15 cellular contexts compared by ENCODE assay signal in genomic region chr5:159782197-159782994, GRCh38.
DNase-seq lines count a peak whose midpoint lies in the region; ATAC-seq and TF ChIP-seq lines count a peak whose summit lies in the region.
"Had no signal": no experiment of that assay in that cellular context is flagged by ENCODE, and none has a peak within 500 bp of the region (broad histone marks: within the 10 kb centered on the region; RNA-seq: fewer than 3 reads in every experiment).

No MANE protein-coding gene starts in this region.

- no peaks in the 10 kb centered on the region for H4K20me1 ChIP-seq in neural progenitor cell (ENCODE audit: low read depth)

- H2AFZ ChIP-seq in neural progenitor cell (replicated peaks), result no peak overlapping the region
- H2AFZ ChIP-seq: hepatocyte had no signal

- H3K27ac ChIP-seq in thoracic aorta, result peak overlapping the region; percentile 84 to 92
- no peak overlapping the region for H3K27ac ChIP-seq in neural progenitor cell
- H3K27ac ChIP-seq: hepatocyte, sigmoid colon had no signal

- no peak overlapping the region for H3K9ac ChIP-seq in neural progenitor cell

- H3K27me3 Mint-ChIP-seq in activated naive CD8-positive, alpha-beta T cell, result peaks cover 4% of the 10 kb centered on the region
- no peaks in the 10 kb centered on the region for H3K27me3 Mint-ChIP-seq in neural progenitor cell (ENCODE audit: insufficient read depth, low read depth)

- H3K27me3 ChIP-seq in thoracic aorta (replicated peaks; ENCODE audit: insufficient read depth) (no peaks in the 10 kb centered on the region), neural progenitor cell (no peaks in the 10 kb centered on the region)
- H3K27me3 ChIP-seq: sigmoid colon had no signal

- no peaks in the 10 kb centered on the region for H3K36me3 Mint-ChIP-seq in activated naive CD8-positive, alpha-beta T cell
- H3K36me3 Mint-ChIP-seq in neural progenitor cell, result no peaks in the 10 kb centered on the region

- H3K4me1 Mint-ChIP-seq in activated naive CD8-positive, alpha-beta T cell (ENCODE audit: low read depth), result peaks cover 28% of the 10 kb centered on the region
- peaks cover 18% of the 10 kb centered on the region for H3K4me1 Mint-ChIP-seq in neural progenitor cell
- H3K4me1 Mint-ChIP-seq: neural crest cell had no signal

- no peak overlapping the region for H3K4me2 ChIP-seq in neural progenitor cell
- H3K4me2 ChIP-seq: hepatocyte had no signal

- H3K79me2 ChIP-seq in neural progenitor cell (ENCODE audit: low read depth), result no peaks in the 10 kb centered on the region
- H3K79me2 ChIP-seq: hepatocyte had no signal

- H3K36me3 ChIP-seq in thoracic aorta, result no peaks in the 10 kb centered on the region
- no peaks in the 10 kb centered on the region for H3K36me3 ChIP-seq in neural progenitor cell
- H3K36me3 ChIP-seq: MG63, sigmoid colon had no signal

- H3K9me3 ChIP-seq in thoracic aorta (no peaks in the 10 kb centered on the region), neural progenitor cell (ENCODE audit: low read depth) (no peaks in the 10 kb centered on the region)
- H3K9me3 ChIP-seq: MG63, sigmoid colon had no signal

- H3K27ac Mint-ChIP-seq in activated naive CD8-positive, alpha-beta T cell, result peak overlapping the region; percentile 12
- no peak overlapping the region for H3K27ac Mint-ChIP-seq in neural progenitor cell
- H3K27ac Mint-ChIP-seq: dendritic cell treated with granulocyte-macrophage colony-stimulating factor and Interleukin-4, amounts not matched to agents 40 ng/mL and 50 ng/mL, for 4 days had no signal

- H3F3A ChIP-seq in neural progenitor cell (ENCODE audit: low read depth), result no peaks in the 10 kb centered on the region

- no peak for TF ChIP-seq CTCF in thoracic aorta (IDR thresholded peaks at IDR 0.05)
- TF ChIP-seq CTCF in neural progenitor cell (IDR thresholded peaks at IDR 0.05), result no peak

- H3K9me3 Mint-ChIP-seq in activated naive CD8-positive, alpha-beta T cell (ENCODE audit: low read depth), result no peaks in the 10 kb centered on the region
- H3K9me3 Mint-ChIP-seq in neural progenitor cell, result peaks cover 5% of the 10 kb centered on the region
- H3K9me3 Mint-ChIP-seq: neural crest cell had no signal

- H3K4me3 ChIP-seq in thoracic aorta (no peak overlapping the region), neural progenitor cell (no peak overlapping the region)
- H3K4me3 ChIP-seq: hepatocyte, MG63, sigmoid colon had no signal

- ATAC-seq in HG02571 (IDR thresholded peaks at IDR 0.05; ENCODE audit: unreplicated experiment) (peak; percentile 72), thoracic aorta (ENCODE audit: insufficient number of reproducible peaks, low FRiP score, low read depth) (no peak)

- H3K4me1 ChIP-seq in thoracic aorta (ENCODE audit: control insufficient read depth in 1 of 2, low read depth in 2 of 2) (peaks cover 35 to 96% of the 10 kb centered on the region in 2 donors), neural progenitor cell (no peaks in the 10 kb centered on the region)
- H3K4me1 ChIP-seq: sigmoid colon had no signal

- peak; percentile 37 for DNase-seq in activated CD4-positive, alpha-beta T cell treated with anti-CD3 and anti-CD28 coated beads for 48 hours
- DNase-seq in activated CD4-positive, alpha-beta T cell treated with anti-CD3 and anti-CD28 coated beads, Interleukin-2, amount 50 U/mL, for 1 hour, result no peak
- no peak for DNase-seq in thoracic aorta (ENCODE audit: low spot score)
- no peak for DNase-seq in neural progenitor cell (ENCODE audit: low spot score)
- no peak for DNase-seq in GDM1 (lab: John Stamatoyannopoulos, UW)
- DNase-seq in NCI-H2196 treated with DMSO at 0.1 percent for 48 hours (lab: John Stamatoyannopoulos, UW; ENCODE audit: unreplicated experiment), result no peak
- DNase-seq: activated T-cell treated with anti-CD3 and anti-CD28 coated beads for 4 hours, amniotic stem cell, MG63, sigmoid colon had no signal

- H3K4me3 Mint-ChIP-seq in activated naive CD8-positive, alpha-beta T cell, result no peak overlapping the region
- no peak overlapping the region for H3K4me3 Mint-ChIP-seq in neural progenitor cell
- H3K4me3 Mint-ChIP-seq: dendritic cell treated with granulocyte-macrophage colony-stimulating factor and Interleukin-4, amounts not matched to agents 40 ng/mL and 50 ng/mL, for 4 days; neural crest cell had no signal
